ENCODE assay signal across 1 cellular context in the genomic region with DNA sequence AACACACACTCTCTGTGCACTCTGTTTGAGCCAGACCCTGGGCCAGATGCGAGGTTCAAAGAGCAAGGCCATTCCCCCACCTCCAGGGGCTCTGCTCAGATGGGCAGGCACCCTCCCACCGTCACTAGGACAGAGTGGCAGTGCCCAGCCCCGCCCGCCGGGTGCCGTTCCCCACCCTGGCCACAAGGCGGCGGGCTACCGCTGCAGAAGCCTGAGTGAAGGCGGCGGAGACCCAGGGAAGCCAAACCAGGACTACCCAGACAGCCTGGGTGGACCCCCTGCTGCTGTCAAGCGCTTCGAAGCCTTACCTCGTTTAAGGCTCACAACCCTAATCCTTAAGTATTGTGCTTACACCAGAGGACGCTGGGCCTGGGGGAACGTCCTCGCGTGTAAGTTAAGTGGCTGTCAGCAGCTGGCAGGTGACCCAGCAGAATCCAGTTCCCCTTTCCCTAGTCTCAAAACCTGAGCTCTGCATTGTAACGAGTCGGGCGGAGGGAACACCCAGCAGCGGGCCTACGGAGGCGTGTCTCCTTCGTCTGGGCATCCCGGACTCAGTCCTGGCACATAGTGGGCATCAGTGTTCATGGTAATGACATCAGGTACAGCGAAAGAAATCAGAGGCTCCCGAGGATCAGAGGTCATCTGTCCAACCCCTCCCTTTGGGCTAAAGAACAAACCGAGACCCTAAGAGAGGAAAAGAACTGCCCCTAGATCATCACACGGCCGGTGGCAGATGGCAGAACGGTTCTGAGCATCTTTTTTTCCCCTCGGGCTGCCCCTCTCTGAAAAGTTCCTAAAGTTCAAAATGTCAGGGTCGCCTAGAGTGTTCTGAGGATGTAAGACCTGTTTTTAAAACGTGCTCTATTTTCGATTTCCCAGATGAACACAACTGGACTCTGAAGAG.
TF ChIP-seq lines count a peak whose summit lies in the region.

No MANE protein-coding gene starts in this region.

TF ChIP-seq in HepG2, 621 proteins besides CTCF, POLR2A, EP300 and RAD21 (continued from another document and continues in another):
- TF ChIP-seq, protein P1, sequence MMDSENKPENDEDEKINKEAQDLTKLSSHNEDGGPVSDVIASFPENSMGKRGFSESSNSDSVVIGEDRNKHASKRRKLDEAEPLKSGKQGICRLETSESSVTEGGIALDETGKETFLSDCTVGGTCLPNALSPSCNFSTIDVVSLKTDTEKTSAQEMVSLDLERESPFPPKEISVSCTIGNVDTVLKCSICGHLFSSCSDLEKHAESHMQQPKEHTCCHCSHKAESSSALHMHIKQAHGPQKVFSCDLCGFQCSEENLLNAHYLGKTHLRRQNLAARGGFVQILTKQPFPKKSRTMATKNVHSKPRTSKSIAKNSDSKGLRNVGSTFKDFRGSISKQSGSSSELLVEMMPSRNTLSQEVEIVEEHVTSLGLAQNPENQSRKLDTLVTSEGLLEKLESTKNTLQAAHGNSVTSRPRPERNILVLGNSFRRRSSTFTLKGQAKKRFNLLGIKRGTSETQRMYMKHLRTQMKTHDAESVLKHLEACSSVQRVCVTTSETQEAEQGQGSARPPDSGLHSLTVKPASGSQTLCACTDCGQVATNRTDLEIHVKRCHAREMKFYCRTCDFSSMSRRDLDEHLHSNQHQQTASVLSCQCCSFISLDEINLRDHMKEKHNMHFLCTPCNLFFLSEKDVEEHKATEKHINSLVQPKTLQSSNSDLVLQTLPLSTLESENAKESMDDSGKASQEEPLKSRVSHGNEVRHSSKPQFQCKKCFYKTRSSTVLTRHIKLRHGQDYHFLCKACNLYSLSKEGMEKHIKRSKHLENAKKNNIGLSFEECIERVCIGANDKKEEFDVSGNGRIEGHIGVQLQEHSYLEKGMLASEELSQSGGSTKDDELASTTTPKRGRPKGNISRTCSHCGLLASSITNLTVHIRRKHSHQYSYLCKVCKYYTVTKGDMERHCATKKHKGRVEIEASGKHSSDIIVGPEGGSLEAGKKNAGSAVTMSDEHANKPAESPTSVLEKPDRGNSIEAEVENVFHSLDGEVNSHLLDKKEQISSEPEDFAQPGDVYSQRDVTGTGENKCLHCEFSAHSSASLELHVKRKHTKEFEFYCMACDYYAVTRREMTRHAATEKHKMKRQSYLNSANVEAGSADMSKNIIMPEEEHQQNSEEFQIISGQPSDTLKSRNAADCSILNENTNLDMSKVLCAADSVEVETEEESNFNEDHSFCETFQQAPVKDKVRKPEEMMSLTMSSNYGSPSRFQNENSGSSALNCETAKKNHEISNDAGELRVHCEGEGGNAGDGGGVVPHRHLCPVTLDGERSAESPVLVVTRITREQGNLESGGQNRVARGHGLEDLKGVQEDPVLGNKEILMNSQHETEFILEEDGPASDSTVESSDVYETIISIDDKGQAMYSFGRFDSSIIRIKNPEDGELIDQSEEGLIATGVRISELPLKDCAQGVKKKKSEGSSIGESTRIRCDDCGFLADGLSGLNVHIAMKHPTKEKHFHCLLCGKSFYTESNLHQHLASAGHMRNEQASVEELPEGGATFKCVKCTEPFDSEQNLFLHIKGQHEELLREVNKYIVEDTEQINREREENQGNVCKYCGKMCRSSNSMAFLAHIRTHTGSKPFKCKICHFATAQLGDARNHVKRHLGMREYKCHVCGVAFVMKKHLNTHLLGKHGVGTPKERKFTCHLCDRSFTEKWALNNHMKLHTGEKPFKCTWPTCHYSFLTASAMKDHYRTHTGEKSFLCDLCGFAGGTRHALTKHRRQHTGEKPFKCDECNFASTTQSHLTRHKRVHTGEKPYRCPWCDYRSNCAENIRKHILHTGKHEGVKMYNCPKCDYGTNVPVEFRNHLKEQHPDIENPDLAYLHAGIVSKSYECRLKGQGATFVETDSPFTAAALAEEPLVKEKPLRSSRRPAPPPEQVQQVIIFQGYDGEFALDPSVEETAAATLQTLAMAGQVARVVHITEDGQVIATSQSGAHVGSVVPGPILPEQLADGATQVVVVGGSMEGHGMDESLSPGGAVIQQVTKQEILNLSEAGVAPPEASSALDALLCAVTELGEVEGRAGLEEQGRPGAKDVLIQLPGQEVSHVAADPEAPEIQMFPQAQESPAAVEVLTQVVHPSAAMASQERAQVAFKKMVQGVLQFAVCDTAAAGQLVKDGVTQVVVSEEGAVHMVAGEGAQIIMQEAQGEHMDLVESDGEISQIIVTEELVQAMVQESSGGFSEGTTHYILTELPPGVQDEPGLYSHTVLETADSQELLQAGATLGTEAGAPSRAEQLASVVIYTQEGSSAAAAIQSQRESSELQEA (CRISPR knock-in tag; IDR thresholded peaks at IDR 0.05; ENCODE audit: not compliant biosample characterization) = peak; percentile 57
- peak; percentile 58; the same call in 1 of the 2 replicates for TF ChIP-seq SMAD3 (CRISPR knock-in tag; IDR thresholded peaks at IDR 0.05)
- TF ChIP-seq GTF3A (CRISPR knock-in tag; conservative IDR thresholded peaks at IDR 0.05) = no peak
- TF ChIP-seq ZNF557 (CRISPR knock-in tag; IDR thresholded peaks at IDR 0.05) = no peak
- no peak for TF ChIP-seq PRPF4 (IDR thresholded peaks at IDR 0.05; ENCODE audit: low read depth, low read length, poor library complexity, severe bottlenecking)
- no peak for TF ChIP-seq ZNF484 (CRISPR knock-in tag; IDR thresholded peaks at IDR 0.05; ENCODE audit: borderline replicate concordance, low read depth)
- TF ChIP-seq JUND (CRISPR knock-in tag; IDR thresholded peaks at IDR 0.05) = no peak
- TF ChIP-seq MED1 (CRISPR knock-in tag; IDR thresholded peaks at IDR 0.05) = no peak; the same call in 1 of the 2 replicates
- no peak for TF ChIP-seq ARNTL (CRISPR knock-in tag; IDR thresholded peaks at IDR 0.05)
- TF ChIP-seq ZNF644 (CRISPR knock-in tag; IDR thresholded peaks at IDR 0.05; ENCODE audit: low read depth) = no peak
- TF ChIP-seq NFE2 (CRISPR knock-in tag; IDR thresholded peaks at IDR 0.05) = no peak
- peak; percentile 60; the same call in 1 of the 2 replicates for TF ChIP-seq TBX2 (CRISPR knock-in tag; IDR thresholded peaks at IDR 0.05; ENCODE audit: borderline replicate concordance)
- no peak for TF ChIP-seq CHD2 (IDR thresholded peaks at IDR 0.05; ENCODE audit: low read depth, low read length)
- peak; percentile 46; the same call in 1 of the 2 replicates for TF ChIP-seq BHLHE40 (IDR thresholded peaks at IDR 0.05; ENCODE audit: low read length)
- no peak for TF ChIP-seq KLF11 (CRISPR knock-in tag; IDR thresholded peaks at IDR 0.05)
- no peak for TF ChIP-seq NR3C1 (CRISPR knock-in tag; IDR thresholded peaks at IDR 0.05)
- no peak for TF ChIP-seq SRSF9 (IDR thresholded peaks at IDR 0.05; ENCODE audit: borderline replicate concordance, insufficient read depth, low read depth, low read length, poor library complexity, severe bottlenecking)
- no peak for TF ChIP-seq ZBTB8A (CRISPR knock-in tag; IDR thresholded peaks at IDR 0.05; ENCODE audit: borderline replicate concordance, low read depth)
- no peak for TF ChIP-seq ZFP36L2 (CRISPR knock-in tag; IDR thresholded peaks at IDR 0.05)
- no peak for TF ChIP-seq ZNF713 (CRISPR knock-in tag; IDR thresholded peaks at IDR 0.05)
- no peak for TF ChIP-seq SAFB2 (CRISPR knock-in tag; IDR thresholded peaks at IDR 0.05; ENCODE audit: borderline replicate concordance, low read depth)
- TF ChIP-seq ZNF235 (CRISPR knock-in tag; IDR thresholded peaks at IDR 0.05; ENCODE audit: borderline replicate concordance) = 0 out of 2 replicates have a peak, but pooled peaks have one; percentile 40
- no peak for TF ChIP-seq SMAD1 (CRISPR knock-in tag; IDR thresholded peaks at IDR 0.05; ENCODE audit: borderline replicate concordance, low read depth)
- TF ChIP-seq, protein P2, sequence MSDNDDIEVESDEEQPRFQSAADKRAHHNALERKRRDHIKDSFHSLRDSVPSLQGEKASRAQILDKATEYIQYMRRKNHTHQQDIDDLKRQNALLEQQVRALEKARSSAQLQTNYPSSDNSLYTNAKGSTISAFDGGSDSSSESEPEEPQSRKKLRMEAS (IDR thresholded peaks at IDR 0.05) = 0 out of 2 replicates have a peak, but pooled peaks have one; percentile 31
- TF ChIP-seq GFI1 (CRISPR knock-in tag; IDR thresholded peaks at IDR 0.05; ENCODE audit: borderline replicate concordance) = no peak
- TF ChIP-seq, protein P3, sequence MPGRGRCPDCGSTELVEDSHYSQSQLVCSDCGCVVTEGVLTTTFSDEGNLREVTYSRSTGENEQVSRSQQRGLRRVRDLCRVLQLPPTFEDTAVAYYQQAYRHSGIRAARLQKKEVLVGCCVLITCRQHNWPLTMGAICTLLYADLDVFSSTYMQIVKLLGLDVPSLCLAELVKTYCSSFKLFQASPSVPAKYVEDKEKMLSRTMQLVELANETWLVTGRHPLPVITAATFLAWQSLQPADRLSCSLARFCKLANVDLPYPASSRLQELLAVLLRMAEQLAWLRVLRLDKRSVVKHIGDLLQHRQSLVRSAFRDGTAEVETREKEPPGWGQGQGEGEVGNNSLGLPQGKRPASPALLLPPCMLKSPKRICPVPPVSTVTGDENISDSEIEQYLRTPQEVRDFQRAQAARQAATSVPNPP (CRISPR knock-in tag; IDR thresholded peaks at IDR 0.05) = no peak
- TF ChIP-seq, protein P4, sequence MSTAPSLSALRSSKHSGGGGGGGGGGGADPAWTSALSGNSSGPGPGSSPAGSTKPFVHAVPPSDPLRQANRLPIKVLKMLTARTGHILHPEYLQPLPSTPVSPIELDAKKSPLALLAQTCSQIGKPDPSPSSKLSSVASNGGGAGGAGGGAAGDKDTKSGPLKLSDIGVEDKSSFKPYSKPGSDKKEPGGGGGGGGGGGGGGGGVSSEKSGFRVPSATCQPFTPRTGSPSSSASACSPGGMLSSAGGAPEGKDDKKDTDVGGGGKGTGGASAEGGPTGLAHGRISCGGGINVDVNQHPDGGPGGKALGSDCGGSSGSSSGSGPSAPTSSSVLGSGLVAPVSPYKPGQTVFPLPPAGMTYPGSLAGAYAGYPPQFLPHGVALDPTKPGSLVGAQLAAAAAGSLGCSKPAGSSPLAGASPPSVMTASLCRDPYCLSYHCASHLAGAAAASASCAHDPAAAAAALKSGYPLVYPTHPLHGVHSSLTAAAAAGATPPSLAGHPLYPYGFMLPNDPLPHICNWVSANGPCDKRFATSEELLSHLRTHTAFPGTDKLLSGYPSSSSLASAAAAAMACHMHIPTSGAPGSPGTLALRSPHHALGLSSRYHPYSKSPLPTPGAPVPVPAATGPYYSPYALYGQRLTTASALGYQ (CRISPR knock-in tag; IDR thresholded peaks at IDR 0.05) = no peak
- TF ChIP-seq, protein P5, sequence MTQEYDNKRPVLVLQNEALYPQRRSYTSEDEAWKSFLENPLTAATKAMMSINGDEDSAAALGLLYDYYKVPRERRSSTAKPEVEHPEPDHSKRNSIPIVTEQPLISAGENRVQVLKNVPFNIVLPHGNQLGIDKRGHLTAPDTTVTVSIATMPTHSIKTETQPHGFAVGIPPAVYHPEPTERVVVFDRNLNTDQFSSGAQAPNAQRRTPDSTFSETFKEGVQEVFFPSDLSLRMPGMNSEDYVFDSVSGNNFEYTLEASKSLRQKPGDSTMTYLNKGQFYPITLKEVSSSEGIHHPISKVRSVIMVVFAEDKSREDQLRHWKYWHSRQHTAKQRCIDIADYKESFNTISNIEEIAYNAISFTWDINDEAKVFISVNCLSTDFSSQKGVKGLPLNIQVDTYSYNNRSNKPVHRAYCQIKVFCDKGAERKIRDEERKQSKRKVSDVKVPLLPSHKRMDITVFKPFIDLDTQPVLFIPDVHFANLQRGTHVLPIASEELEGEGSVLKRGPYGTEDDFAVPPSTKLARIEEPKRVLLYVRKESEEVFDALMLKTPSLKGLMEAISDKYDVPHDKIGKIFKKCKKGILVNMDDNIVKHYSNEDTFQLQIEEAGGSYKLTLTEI (CRISPR knock-in tag; conservative IDR thresholded peaks at IDR 0.05) = no peak
- TF ChIP-seq, protein P6, sequence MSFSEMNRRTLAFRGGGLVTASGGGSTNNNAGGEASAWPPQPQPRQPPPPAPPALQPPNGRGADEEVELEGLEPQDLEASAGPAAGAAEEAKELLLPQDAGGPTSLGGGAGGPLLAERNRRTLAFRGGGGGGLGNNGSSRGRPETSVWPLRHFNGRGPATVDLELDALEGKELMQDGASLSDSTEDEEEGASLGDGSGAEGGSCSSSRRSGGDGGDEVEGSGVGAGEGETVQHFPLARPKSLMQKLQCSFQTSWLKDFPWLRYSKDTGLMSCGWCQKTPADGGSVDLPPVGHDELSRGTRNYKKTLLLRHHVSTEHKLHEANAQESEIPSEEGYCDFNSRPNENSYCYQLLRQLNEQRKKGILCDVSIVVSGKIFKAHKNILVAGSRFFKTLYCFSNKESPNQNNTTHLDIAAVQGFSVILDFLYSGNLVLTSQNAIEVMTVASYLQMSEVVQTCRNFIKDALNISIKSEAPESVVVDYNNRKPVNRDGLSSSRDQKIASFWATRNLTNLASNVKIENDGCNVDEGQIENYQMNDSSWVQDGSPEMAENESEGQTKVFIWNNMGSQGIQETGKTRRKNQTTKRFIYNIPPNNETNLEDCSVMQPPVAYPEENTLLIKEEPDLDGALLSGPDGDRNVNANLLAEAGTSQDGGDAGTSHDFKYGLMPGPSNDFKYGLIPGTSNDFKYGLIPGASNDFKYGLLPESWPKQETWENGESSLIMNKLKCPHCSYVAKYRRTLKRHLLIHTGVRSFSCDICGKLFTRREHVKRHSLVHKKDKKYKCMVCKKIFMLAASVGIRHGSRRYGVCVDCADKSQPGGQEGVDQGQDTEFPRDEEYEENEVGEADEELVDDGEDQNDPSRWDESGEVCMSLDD (CRISPR knock-in tag; IDR thresholded peaks at IDR 0.05; ENCODE audit: borderline replicate concordance) = no peak
- TF ChIP-seq, protein P7, sequence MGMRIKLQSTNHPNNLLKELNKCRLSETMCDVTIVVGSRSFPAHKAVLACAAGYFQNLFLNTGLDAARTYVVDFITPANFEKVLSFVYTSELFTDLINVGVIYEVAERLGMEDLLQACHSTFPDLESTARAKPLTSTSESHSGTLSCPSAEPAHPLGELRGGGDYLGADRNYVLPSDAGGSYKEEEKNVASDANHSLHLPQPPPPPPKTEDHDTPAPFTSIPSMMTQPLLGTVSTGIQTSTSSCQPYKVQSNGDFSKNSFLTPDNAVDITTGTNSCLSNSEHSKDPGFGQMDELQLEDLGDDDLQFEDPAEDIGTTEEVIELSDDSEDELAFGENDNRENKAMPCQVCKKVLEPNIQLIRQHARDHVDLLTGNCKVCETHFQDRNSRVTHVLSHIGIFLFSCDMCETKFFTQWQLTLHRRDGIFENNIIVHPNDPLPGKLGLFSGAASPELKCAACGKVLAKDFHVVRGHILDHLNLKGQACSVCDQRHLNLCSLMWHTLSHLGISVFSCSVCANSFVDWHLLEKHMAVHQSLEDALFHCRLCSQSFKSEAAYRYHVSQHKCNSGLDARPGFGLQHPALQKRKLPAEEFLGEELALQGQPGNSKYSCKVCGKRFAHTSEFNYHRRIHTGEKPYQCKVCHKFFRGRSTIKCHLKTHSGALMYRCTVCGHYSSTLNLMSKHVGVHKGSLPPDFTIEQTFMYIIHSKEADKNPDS (CRISPR knock-in tag; IDR thresholded peaks at IDR 0.05) = no peak
- no peak for TF ChIP-seq THYN1 (CRISPR knock-in tag; IDR thresholded peaks at IDR 0.05; ENCODE audit: borderline replicate concordance, low read depth)
- no peak for TF ChIP-seq NFIB (CRISPR knock-in tag; IDR thresholded peaks at IDR 0.05; ENCODE audit: borderline replicate concordance)
- TF ChIP-seq, protein P8, sequence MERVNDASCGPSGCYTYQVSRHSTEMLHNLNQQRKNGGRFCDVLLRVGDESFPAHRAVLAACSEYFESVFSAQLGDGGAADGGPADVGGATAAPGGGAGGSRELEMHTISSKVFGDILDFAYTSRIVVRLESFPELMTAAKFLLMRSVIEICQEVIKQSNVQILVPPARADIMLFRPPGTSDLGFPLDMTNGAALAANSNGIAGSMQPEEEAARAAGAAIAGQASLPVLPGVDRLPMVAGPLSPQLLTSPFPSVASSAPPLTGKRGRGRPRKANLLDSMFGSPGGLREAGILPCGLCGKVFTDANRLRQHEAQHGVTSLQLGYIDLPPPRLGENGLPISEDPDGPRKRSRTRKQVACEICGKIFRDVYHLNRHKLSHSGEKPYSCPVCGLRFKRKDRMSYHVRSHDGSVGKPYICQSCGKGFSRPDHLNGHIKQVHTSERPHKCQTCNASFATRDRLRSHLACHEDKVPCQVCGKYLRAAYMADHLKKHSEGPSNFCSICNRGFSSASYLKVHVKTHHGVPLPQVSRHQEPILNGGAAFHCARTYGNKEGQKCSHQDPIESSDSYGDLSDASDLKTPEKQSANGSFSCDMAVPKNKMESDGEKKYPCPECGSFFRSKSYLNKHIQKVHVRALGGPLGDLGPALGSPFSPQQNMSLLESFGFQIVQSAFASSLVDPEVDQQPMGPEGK (CRISPR knock-in tag; IDR thresholded peaks at IDR 0.05) = peak; percentile 84
